In genomic region chr3:17894434-17895060, GRCh38 we compare ENCODE assay signal across 8 cellular contexts.
DNase-seq lines count a peak whose midpoint lies in the region; ATAC-seq, FAIRE-seq and TF ChIP-seq lines count a peak whose summit lies in the region.

No MANE protein-coding gene starts in this region.

- peak; percentile 74 for ATAC-seq in HG03432 (IDR thresholded peaks at IDR 0.05; ENCODE audit: unreplicated experiment)
- ATAC-seq in gastrocnemius medialis = no peak

- 6% methylated on average over 1 of the region's 1 CpG; no CpG with 5 or more reads in 1 of the 2 experiments for WGBS in H1 (ENCODE audit: extremely low coverage in 1 of 2, insufficient coverage in 1 of 2, insufficient read length in 1 of 2, insufficient replicate concordance in 2 of 2, low coverage in 1 of 2, low lambda C conversion rate in 2 of 2, missing lambda C conversion rate in 1 of 2), 2 experiments

- H4K5ac ChIP-seq in H1 (ENCODE audit: insufficient read length, low read depth, low read length) = no peak overlapping the region

- no peak for TF ChIP-seq POLR2A in H1 (IDR thresholded peaks at IDR 0.05; ENCODE audit: control extremely low read depth in 1 of 2, low read depth in 2 of 2, low read length in 2 of 2)
- TF ChIP-seq POLR2A in gastrocnemius medialis (IDR thresholded peaks at IDR 0.05) = no peak

- no peak overlapping the region for H3K18ac ChIP-seq in H1 (ENCODE audit: extremely low read depth, low read length)

- CTCF ChIA-PET in H1 (lab: Charles Lee; ENCODE audit: partially characterized antibody) = interaction anchor here (0.6 to 3.8 kb wide), 77 partner anchors 9 to 1091 kb away, joined by 3 to 22 read pairs (median 4); no protein-coding TSS in a partner anchor

- no peak overlapping the region for H3K4ac ChIP-seq in H1 (replicated peaks; ENCODE audit: insufficient read length, low read depth, low read length)

- no peak overlapping the region for H2BK15ac ChIP-seq in H1 (ENCODE audit: low read length)

- no peaks in the 10 kb centered on the region for H3K79me1 ChIP-seq in H1 (ENCODE audit: low read depth, low read length)

- H3K36me3 Mint-ChIP-seq in progenitor cell of endocrine pancreas (ENCODE audit: insufficient read depth) = peaks cover 3% of the 10 kb centered on the region

- POLR2A ChIA-PET in H1 (lab: Charles Lee; ENCODE audit: partially characterized antibody) = interaction anchor here (1.4 kb wide), 1 partner anchor 33 kb away, joined by 3 read pairs; no protein-coding TSS in a partner anchor

- no peaks in the 10 kb centered on the region for H3K27me3 ChIP-seq in H1 (replicated peaks in 1 of 4; ENCODE audit: control insufficient read depth in 3 of 4, extremely low read depth in 1 of 4, insufficient read depth in 3 of 4, low read length in 3 of 4)
- H3K27me3 ChIP-seq in gastrocnemius medialis = no peaks in the 10 kb centered on the region

- in situ Hi-C loops in GM13977 (cut with MboI; ENCODE audit: low pct_unique_long_range_greater_than_20kb, low sequenced_read_pairs, unreplicated experiment) (loop anchor here (25.0 kb wide), 2 partner anchors 393 to 868 kb away; no protein-coding TSS in a partner anchor), SK-MEL-5 (cut with HindIII; ENCODE audit: low pct_unique_long_range_greater_than_20kb, low sequenced_read_pairs) (no loop called here), gastrocnemius medialis (cut with MboI; ENCODE audit: low sequenced_read_pairs in 4 of 4) (no loop called here)

- H2BK120ac ChIP-seq in H1 (replicated peaks; ENCODE audit: low read depth, low read length) = no peak overlapping the region

- H3K27ac ChIP-seq in H1 (ENCODE audit: low read depth, low read length) (no peak overlapping the region), gastrocnemius medialis (no peak overlapping the region)

- FAIRE-seq in H1 (lab: Jason Lieb, UNC) = peak; percentile 7

- peak; percentile 95 to 98 for TF ChIP-seq RAD21 in H1 (IDR thresholded peaks at IDR 0.05 in 1 of 2, conservative IDR thresholded peaks at IDR 0.05 in 1 of 2; ENCODE audit: low read depth in 2 of 2, low read length in 2 of 2)

- H3K23ac ChIP-seq in H1 (ENCODE audit: insufficient read length) = no peak overlapping the region

- H2AK5ac ChIP-seq in H1 (ENCODE audit: low read depth, low read length) = no peak overlapping the region

- H3K4me3 ChIP-seq in H1 (ENCODE audit: extremely low read depth in 1 of 4, insufficient read depth in 2 of 4, low read depth in 3 of 4, low read length in 4 of 4) = no peak overlapping the region
- no peak overlapping the region for H3K4me3 ChIP-seq in gastrocnemius medialis

- TF ChIP-seq CTCF in GM13977 (IDR thresholded peaks at IDR 0.05; ENCODE audit: extremely low read depth, insufficient read depth, missing control alignments) = peak; percentile 71
- TF ChIP-seq CTCF in H1 (IDR thresholded peaks at IDR 0.05; ENCODE audit: control extremely low read depth in 1 of 3, insufficient read depth in 1 of 3, low read depth in 1 of 3, low read length in 3 of 3) = peak; percentile 10 to 81 (median 77)
- TF ChIP-seq CTCF in progenitor cell of endocrine pancreas (IDR thresholded peaks at IDR 0.05; ENCODE audit: unreplicated experiment) = peak; percentile 67
- TF ChIP-seq CTCF in gastrocnemius medialis (IDR thresholded peaks at IDR 0.05 in 4 of 5, conservative IDR thresholded peaks at IDR 0.05 in 1 of 5) = no peak

- no peak for TF ChIP-seq EP300 in H1 (IDR thresholded peaks at IDR 0.05; ENCODE audit: borderline replicate concordance in 1 of 2, low read depth in 2 of 2, low read length in 2 of 2)

- H3K4me2 ChIP-seq in H1 (ENCODE audit: insufficient read depth in 1 of 2, low read depth in 2 of 2, low read length in 2 of 2) = no peak overlapping the region

- H3K9me3 ChIP-seq in H1 (ENCODE audit: insufficient read depth in 2 of 2, low read depth in 1 of 2, low read length in 1 of 2) = no peaks in the 10 kb centered on the region
- H3K9me3 ChIP-seq in gastrocnemius medialis = no peaks in the 10 kb centered on the region

- H3K4me1 ChIP-seq in H1 (replicated peaks in 1 of 4; ENCODE audit: control insufficient read depth in 3 of 4, insufficient read depth in 4 of 4, low read length in 3 of 4) (no peaks in the 10 kb centered on the region; a peak in 1 of 7 replicates), gastrocnemius medialis (no peaks in the 10 kb centered on the region)

- no peak overlapping the region for H2BK5ac ChIP-seq in H1 (ENCODE audit: low read depth, low read length)

- H2BK20ac ChIP-seq in H1 (ENCODE audit: low read length) = no peak overlapping the region

- no peak overlapping the region; the same call in 1 of the 2 replicates for H2BK12ac ChIP-seq in H1 (ENCODE audit: low read depth, low read length)

- no peak overlapping the region for H4K8ac ChIP-seq in H1 (ENCODE audit: extremely low read depth, insufficient read depth, low read length)

- H3K36me3 ChIP-seq in H1 (ENCODE audit: control insufficient read depth in 2 of 4, insufficient read depth in 4 of 4, low read length in 3 of 4) = no peaks in the 10 kb centered on the region
- no peaks in the 10 kb centered on the region for H3K36me3 ChIP-seq in gastrocnemius medialis

- H3K23me2 ChIP-seq in H1 (ENCODE audit: low read depth, low read length) = no peaks in the 10 kb centered on the region

- no peak overlapping the region for H3K27ac Mint-ChIP-seq in progenitor cell of endocrine pancreas

- no peak overlapping the region for H4K91ac ChIP-seq in H1 (replicated peaks; ENCODE audit: insufficient read length, low read length)

- DNase-seq in A172 (ENCODE audit: low spot score) = peak; percentile 58
- DNase-seq in GM13977 (ENCODE audit: low spot score) = no peak
- peak; percentile 68 for DNase-seq in SK-MEL-5 (ENCODE audit: low read depth, low spot score)
- DNase-seq in H1 (ENCODE audit: low read depth in 1 of 2, low spot score in 2 of 2) = peak; percentile 47 to 79
- peak; percentile 23 for DNase-seq in progenitor cell of endocrine pancreas (ENCODE audit: low spot score, unreplicated experiment)
- no peak for DNase-seq in gastrocnemius medialis
- no peak for DNase-seq in T1000 (lab: John Stamatoyannopoulos, UW)

- H3K14ac ChIP-seq in H1 (ENCODE audit: insufficient read length) = no peak overlapping the region

- H2AFZ ChIP-seq in H1 (ENCODE audit: low read length) = no peak overlapping the region

- no peaks in the 10 kb centered on the region for H3K27me3 Mint-ChIP-seq in progenitor cell of endocrine pancreas

- H3K56ac ChIP-seq in H1 (replicated peaks; ENCODE audit: insufficient read length, low read depth, low read length) = no peak overlapping the region

- H3K9ac ChIP-seq in H1 (replicated peaks in 1 of 4; ENCODE audit: extremely low read depth in 1 of 4, low read depth in 3 of 4, low read length in 3 of 4) = no peak overlapping the region

- peaks cover 27% of the 10 kb centered on the region for H3K4me1 Mint-ChIP-seq in progenitor cell of endocrine pancreas (ENCODE audit: low read depth)

- H3K4me3 Mint-ChIP-seq in progenitor cell of endocrine pancreas (ENCODE audit: low read depth) = no peak overlapping the region

- H3K9me3 Mint-ChIP-seq in progenitor cell of endocrine pancreas (ENCODE audit: low read depth) = peaks cover 3% of the 10 kb centered on the region

- no peaks in the 10 kb centered on the region for H3K79me2 ChIP-seq in H1 (ENCODE audit: control insufficient read depth in 1 of 2, insufficient read depth in 2 of 2, low read length in 2 of 2)

- intact Hi-C loops in gastrocnemius medialis (cut with DNase I; ENCODE audit: low total_unique reads) = no loop called here

- peaks cover 0 to 2% of the 10 kb centered on the region in 2 experiments for H4K20me1 ChIP-seq in H1 (replicated peaks in 1 of 2; ENCODE audit: control insufficient read depth in 1 of 2, insufficient read depth in 2 of 2, low read length in 2 of 2)

TF ChIP-seq in H1, 55 proteins besides CTCF, POLR2A, EP300 and RAD21:
- TF ChIP-seq CTBP2 (IDR thresholded peaks at IDR 0.05; ENCODE audit: borderline replicate concordance, insufficient read depth, insufficient read length, low read length) (no peak), KDM5A (IDR thresholded peaks at IDR 0.05; ENCODE audit: low read length) (no peak), PHF8 (conservative IDR thresholded peaks at IDR 0.05; ENCODE audit: low read depth, low read length) (no peak), E2F6 (IDR thresholded peaks at IDR 0.05) (no peak), CHD2 (IDR thresholded peaks at IDR 0.05; ENCODE audit: low read length) (no peak), JUND (IDR thresholded peaks at IDR 0.05; ENCODE audit: low read length) (no peak), JUN (IDR thresholded peaks at IDR 0.05; ENCODE audit: low read depth, low read length) (no peak), RBBP5 (IDR thresholded peaks at IDR 0.05; ENCODE audit: borderline replicate concordance, low read depth, low read length) (no peak)

Comparison
In these comparisons a context has a peak if more than half of its experiments do, and no peak if none do; other contexts are left out.
1. DNase-seq: peak in A172 (single experiment), SK-MEL-5 (single experiment), H1 (2 of 2) and progenitor cell of endocrine pancreas (single experiment); none in GM13977 (single experiment), gastrocnemius medialis (0 of 2) and T1000 (single experiment).
2. CTCF ChIP-seq: peak in GM13977 (single experiment), H1 (3 of 3) and progenitor cell of endocrine pancreas (single experiment); none in gastrocnemius medialis (0 of 5).